Comparison of ENCODE assay signal across 8 cellular contexts in genomic region chr2:196592331-196592911, GRCh38. TPM values are rescaled to one million over a fixed set of nuclear protein-coding genes. Genes with fewer than 3 reads are reported as not detected.
A peak's percentile ranks its signal among the peaks of the same experiment; 100 is the strongest.
DNase-seq lines count a peak whose midpoint lies in the region; ATAC-seq, FAIRE-seq and TF ChIP-seq lines count a peak whose summit lies in the region.

No MANE protein-coding gene starts in this region.

- H3K9me1 ChIP-seq in K562 (ENCODE audit: control insufficient read depth, insufficient read depth, low read length) = no peaks in the 10 kb centered on the region

- TF ChIP-seq POLR2A in K562 (conservative IDR thresholded peaks at IDR 0.05) = no peak

- peaks cover 11 to 26% of the 10 kb centered on the region in 2 experiments for H3K27me3 ChIP-seq in K562 (ENCODE audit: control insufficient read depth in 2 of 2, insufficient read depth in 2 of 2, low read length in 2 of 2)
- H3K27me3 ChIP-seq in small intestine (ENCODE audit: control insufficient read depth in 2 of 2, insufficient read depth in 2 of 2, low read length in 2 of 2) = peaks cover 16 to 19% of the 10 kb centered on the region in 2 donors

- WGBS in K562 (ENCODE audit: insufficient coverage, low coverage, missing lambda C conversion rate) = 27% methylated on average over 20 of the region's 48 CpGs
- 1 to 2% (median 1%) methylated on average over 36 to 48 of the region's 48 CpGs for WGBS in small intestine, 3 donors

- FAIRE-seq in K562 (lab: Jason Lieb, UNC) (no peak), small intestine (lab: Jason Lieb, UNC) (no peak)

- H3K79me2 ChIP-seq in K562 (ENCODE audit: control insufficient read depth, insufficient read depth, low read length) = no peaks in the 10 kb centered on the region

- TF ChIP-seq CTCF in K562 (IDR thresholded peaks at IDR 0.05 in 2 of 3, conservative IDR thresholded peaks at IDR 0.05 in 1 of 3; ENCODE audit: insufficient read depth in 2 of 3, low read depth in 1 of 3, low read length in 3 of 3) = no peak

- H2AFZ ChIP-seq in K562 (ENCODE audit: low read depth, low read length) = no peak overlapping the region

- H3K4me2 ChIP-seq in K562 (ENCODE audit: insufficient read depth, low read length) = no peak overlapping the region

- no peak overlapping the region for H3K9ac ChIP-seq in K562 (ENCODE audit: insufficient read depth in 1 of 2, low read depth in 2 of 2, low read length in 2 of 2)

- in situ Hi-C loops in K562 (cut with MboI) = no loop called here

- H3K36me3 ChIP-seq in K562 (ENCODE audit: control insufficient read depth, insufficient read depth, low read length) = no peaks in the 10 kb centered on the region
- no peaks in the 10 kb centered on the region for H3K36me3 ChIP-seq in small intestine (ENCODE audit: control insufficient read depth in 2 of 2, insufficient read depth in 2 of 2, low read length in 2 of 2)

- ATAC-seq in HG02642 (IDR thresholded peaks at IDR 0.05; ENCODE audit: poor library complexity, unreplicated experiment) (peak; percentile 15), K562 (no peak)

- DNase-seq in NCI-H2196 (lab: John Stamatoyannopoulos, UW; ENCODE audit: unreplicated experiment) = peak; percentile 16
- DNase-seq in NCI-H2196 treated with DMSO at 0.1 percent for 48 hours (lab: John Stamatoyannopoulos, UW; ENCODE audit: unreplicated experiment) = no peak
- peak; percentile 86 for DNase-seq in NCI-H2227 treated with DMSO at 0.1 percent for 48 hours (lab: John Stamatoyannopoulos, UW)
- no peak for DNase-seq in K562 (ENCODE audit: extremely low read depth in 1 of 4, low spot score in 3 of 4)
- peak; percentile 31 for DNase-seq in iPS-NIHi7 (ENCODE audit: extremely low spot score)
- DNase-seq in small intestine = peak; percentile 6
- no peak for DNase-seq in T1000 (lab: John Stamatoyannopoulos, UW)

- H4K20me1 ChIP-seq in K562 (replicated peaks; ENCODE audit: control insufficient read depth, insufficient read depth, low read length) = no peaks in the 10 kb centered on the region

- BruUV-seq in K562 (replicated peaks; lab: Mats Ljungman, UMichigan) = no TSS peak

- no peak overlapping the region for H3K27ac ChIP-seq in K562 (ENCODE audit: extremely low read depth, low read depth, low read length)
- H3K27ac ChIP-seq in small intestine (ENCODE audit: low read depth in 1 of 2, low read length in 1 of 2) = no peak overlapping the region

- H3K9me3 ChIP-seq in K562 (replicated peaks; ENCODE audit: control insufficient read depth, insufficient read depth, low read depth, low read length) (no peaks in the 10 kb centered on the region), small intestine (ENCODE audit: control insufficient read depth, low read depth) (no peaks in the 10 kb centered on the region)

- CTCF ChIA-PET in K562 (lab: Yijun Ruan, JAX; ENCODE audit: low intra/inter-chr PET ratio) = interaction anchor here (0.6 kb wide), 1 partner anchor 1576 kb away, joined by 4 read pairs; no protein-coding TSS in a partner anchor

- POLR2A ChIA-PET in K562 (lab: Yijun Ruan, JAX) = interaction anchor here (0.6 to 1.3 kb wide), 2 partner anchors 15 to 159 kb away, joined by 3 to 5 read pairs; no protein-coding TSS in a partner anchor

- intact Hi-C loops in K562 (cut with micrococcal nuclease) = no loop called here

- peak overlapping the region; percentile 30; the same call in 1 of the 2 replicates for H3K4me3 ChIP-seq in K562
- peak overlapping the region in 1 of 2 donors; percentile 59 for H3K4me3 ChIP-seq in small intestine (ENCODE audit: low read depth in 1 of 2, low read length in 2 of 2)

- no peak for TF ChIP-seq RAD21 in K562 (CRISPR knock-in tag; conservative IDR thresholded peaks at IDR 0.05 in 1 of 2, IDR thresholded peaks at IDR 0.05 in 1 of 2)

- H3K4me1 ChIP-seq in K562 (replicated peaks in 1 of 2; ENCODE audit: control insufficient read depth in 2 of 2, insufficient read depth in 2 of 2, low read length in 2 of 2) (peaks cover 0 to 15% of the 10 kb centered on the region in 2 experiments; a peak in 2 of 5 replicates), small intestine (ENCODE audit: control insufficient read depth in 2 of 2, insufficient read depth in 1 of 2, low read depth in 1 of 2, low read length in 1 of 2) (no peaks in the 10 kb centered on the region)

- TF ChIP-seq EP300 in K562 (IDR thresholded peaks at IDR 0.05; ENCODE audit: low read length) = no peak

TF ChIP-seq in K562, 482 proteins besides CTCF, POLR2A, EP300 and RAD21 (continues in another document):
- no peak for TF ChIP-seq THAP7 (CRISPR knock-in tag; IDR thresholded peaks at IDR 0.05)
- TF ChIP-seq OTX1 (CRISPR knock-in tag; IDR thresholded peaks at IDR 0.05) = no peak
- TF ChIP-seq TEAD2 (tag; IDR thresholded peaks at IDR 0.05) = no peak
- TF ChIP-seq MXD1 (CRISPR knock-in tag; IDR thresholded peaks at IDR 0.05; ENCODE audit: borderline replicate concordance, poor library complexity, severe bottlenecking) = no peak
- no peak for TF ChIP-seq ATF2 (CRISPR knock-in tag; IDR thresholded peaks at IDR 0.05)
- no peak for TF ChIP-seq RHOXF2B (CRISPR knock-in tag; conservative IDR thresholded peaks at IDR 0.05)

RNA-seq across cellular contexts. Expression of gene HECW2, which starts 0.9 kb away (rescaled TPM):
- 12.1 and 26.9 TPM in 2 replicates for total RNA-seq in K562 (2011; cell fraction: chromatin; rRNA removed; ENCODE audit: low replicate concordance)
- total RNA-seq in K562 (2011; cell fraction: nucleolus; rRNA removed) = 5.0 and 6.3 TPM in 2 replicates
- 12.9 and 16.0 TPM in 2 replicates for total RNA-seq in K562 (2011; cell fraction: nucleoplasm; rRNA removed)
- total RNA-seq in K562 (2014; rRNA removed) = 2.2 and 2.3 TPM in 2 replicates
- total RNA-seq in K562 (2014; rRNA removed; fragmentation: Illumina TruSeq; extraction: Trizol) = 2.8 and 3.0 TPM in 2 replicates
- total RNA-seq in K562 (2015; rRNA removed; fragmentation: Illumina TruSeq; extraction: Trizol) = 3.3 and 3.6 TPM in 2 replicates
- 2.5 and 5.2 TPM in 2 replicates for total RNA-seq in K562 (2021)
- 0.39 and 0.78 TPM in 2 replicates for polyA plus RNA-seq in K562 (2011; rRNA removed)
- 0.06 and 0.58 TPM in 2 replicates for polyA plus RNA-seq in K562 (2011; cell fraction: cytosol; rRNA removed)
- 0.94 and 1.5 TPM in 2 replicates for polyA plus RNA-seq in K562 (2011; cell fraction: nucleus; rRNA removed)
- 2.4 and 7.6 TPM in 2 replicates for polyA plus RNA-seq in K562 (2012)
- polyA plus RNA-seq in K562 (2014; fragmentation: Illumina TruSeq; extraction: Trizol) = 1.4 and 1.5 TPM in 2 replicates
- 1 to 10 TPM in 1 of 2 experiments, under 1 TPM in 1; 0.41 to 1.4 TPM for polyA plus RNA-seq in K562 (2014; fragmentation: Nextera tagmentation; extraction: Ambion mirVana)
- polyA plus RNA-seq in K562 (2014; rRNA removed) = 1.6 and 2.3 TPM in 2 replicates
- 0.81 and 2.0 TPM in 2 replicates for polyA minus RNA-seq in K562 (2011; rRNA and poly(A)+ RNA removed)
- 1.2 TPM in 1 of 2 replicates, not detected in the other for polyA minus RNA-seq in K562 (2011; cell fraction: cytosol; rRNA and poly(A)+ RNA removed)
- polyA minus RNA-seq in K562 (2011; cell fraction: nucleus; rRNA and poly(A)+ RNA removed) = 1.3 and 1.9 TPM in 2 replicates
- polyA plus RNA-seq in small intestine = under 1 TPM; 0.22 to 0.48 (median 0.27) TPM

RNA-seq across cellular contexts. Expression of gene CCDC150, which starts 47.1 kb away (rescaled TPM):
- 24.3 and 131 TPM in 2 replicates for total RNA-seq in K562 (2011; cell fraction: chromatin; rRNA removed; ENCODE audit: low replicate concordance)
- total RNA-seq in K562 (2011; cell fraction: nucleolus; rRNA removed) = 11.8 and 23.6 TPM in 2 replicates
- 31.8 and 43.3 TPM in 2 replicates for total RNA-seq in K562 (2011; cell fraction: nucleoplasm; rRNA removed)
- 10.7 and 11.1 TPM in 2 replicates for total RNA-seq in K562 (2014; rRNA removed)
- 12.5 and 13.4 TPM in 2 replicates for total RNA-seq in K562 (2014; rRNA removed; fragmentation: Illumina TruSeq; extraction: Trizol)
- 16.5 and 19.2 TPM in 2 replicates for total RNA-seq in K562 (2015; rRNA removed; fragmentation: Illumina TruSeq; extraction: Trizol)
- 11.2 and 11.3 TPM in 2 replicates for total RNA-seq in K562 (2021)
- polyA plus RNA-seq in K562 (2011; rRNA removed) = 18.5 and 23.1 TPM in 2 replicates
- 0.75 and 2.6 TPM in 2 replicates for polyA plus RNA-seq in K562 (2011; cell fraction: cytosol; rRNA removed)
- polyA plus RNA-seq in K562 (2011; cell fraction: nucleus; rRNA removed) = 52.1 and 73.8 TPM in 2 replicates
- polyA plus RNA-seq in K562 (2012) = 5.4 and 8.3 TPM in 2 replicates
- 8.6 and 9.8 TPM in 2 replicates for polyA plus RNA-seq in K562 (2014; fragmentation: Illumina TruSeq; extraction: Trizol)
- polyA plus RNA-seq in K562 (2014; fragmentation: Nextera tagmentation; extraction: Ambion mirVana) = 1 to 10 TPM; 4.4 to 8.4 TPM
- polyA plus RNA-seq in K562 (2014; rRNA removed) = 13.0 and 19.1 TPM in 2 replicates
- 31.4 and 32.7 TPM in 2 replicates for polyA minus RNA-seq in K562 (2011; rRNA and poly(A)+ RNA removed)
- polyA minus RNA-seq in K562 (2011; cell fraction: cytosol; rRNA and poly(A)+ RNA removed) = 2.7 and 2.8 TPM in 2 replicates
- 40.1 and 72.9 TPM in 2 replicates for polyA minus RNA-seq in K562 (2011; cell fraction: nucleus; rRNA and poly(A)+ RNA removed)
- polyA plus RNA-seq in small intestine = 1 to 10 TPM in 1 of 3 donors, not detected in 2; 1.9 TPM

Comparison
In these comparisons a context has a peak if more than half of its experiments do, and no peak if none do; other contexts are left out.
1. DNase-seq: peak in NCI-H2196 (single experiment), NCI-H2227 treated with DMSO at 0.1 percent for 48 hours (single experiment), iPS-NIHi7 (single experiment) and small intestine (single experiment); none in NCI-H2196 treated with DMSO at 0.1 percent for 48 hours (single experiment), K562 (0 of 4) and T1000 (single experiment).